In the genomic region with DNA sequence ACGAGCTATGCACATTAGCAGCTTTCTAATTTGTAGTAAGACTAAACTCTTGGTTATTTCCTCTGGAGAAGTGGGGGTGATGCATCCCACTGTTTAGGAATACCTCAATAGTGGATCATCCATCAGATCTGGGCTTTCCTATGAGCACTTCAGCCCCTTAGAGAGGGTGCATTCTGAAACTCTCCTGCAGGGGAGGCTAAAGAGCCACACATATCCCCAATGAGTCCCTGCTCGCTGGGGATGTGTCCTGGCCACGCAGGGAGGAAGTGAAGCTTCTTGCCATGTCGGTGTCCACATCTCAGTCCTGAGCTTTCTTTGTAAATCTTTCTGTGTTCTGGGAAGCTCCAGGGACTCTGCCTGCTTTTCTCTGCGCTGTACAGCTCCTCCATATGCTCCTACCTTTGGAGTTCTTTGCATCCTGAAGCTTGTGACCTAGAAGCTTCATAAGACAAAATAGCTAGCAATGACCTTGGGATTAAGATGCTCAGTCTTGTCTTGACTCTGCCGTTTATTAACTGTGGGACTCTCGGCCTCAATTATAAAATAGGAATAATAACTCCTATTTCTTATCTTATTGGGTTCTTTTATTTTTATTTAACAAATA, we compare ENCODE assay signal across 8 cellular contexts. TPM values are rescaled to one million over a fixed set of nuclear protein-coding genes. Genes with fewer than 3 reads are reported as not detected.
DNase-seq lines count a peak whose midpoint lies in the region; ATAC-seq and TF ChIP-seq lines count a peak whose summit lies in the region.

No MANE protein-coding gene starts in this region.

- no peaks in the 10 kb centered on the region for H3K36me3 Mint-ChIP-seq in activated naive CD4-positive, alpha-beta T cell treated with anti-CD3 and anti-CD28 coated beads, Interleukin-2, amount 10 ng/mL, durations not matched to agents 7 days and 5 days
- no peaks in the 10 kb centered on the region for H3K36me3 Mint-ChIP-seq in progenitor cell of endocrine pancreas (ENCODE audit: insufficient read depth)

- peaks cover 42% of the 10 kb centered on the region for H3K27me3 Mint-ChIP-seq in activated naive CD4-positive, alpha-beta T cell treated with anti-CD3 and anti-CD28 coated beads, Interleukin-2, amount 10 ng/mL, durations not matched to agents 7 days and 5 days
- H3K27me3 Mint-ChIP-seq in progenitor cell of endocrine pancreas, result peaks cover 24% of the 10 kb centered on the region

- DNase-seq in DMS53 treated with DMSO at 0.1 percent for 48 hours (lab: John Stamatoyannopoulos, UW; ENCODE audit: unreplicated experiment), result peak; percentile 19
- peak; percentile 67 for DNase-seq in HS-5 (ENCODE audit: low read depth)
- peak; percentile 71 for DNase-seq in RPMI8226
- peak; percentile 76 for DNase-seq in activated naive CD4-positive, alpha-beta T cell treated with anti-CD3 and anti-CD28 coated beads, Interleukin-2, amount 10 ng/mL, durations not matched to agents 7 days and 5 days
- peak; percentile 34 to 91 (median 78) for DNase-seq in head of caudate nucleus
- peak; percentile 51 for DNase-seq in progenitor cell of endocrine pancreas (ENCODE audit: low spot score, unreplicated experiment)

- no peak overlapping the region for H3K27ac Mint-ChIP-seq in activated naive CD4-positive, alpha-beta T cell treated with anti-CD3 and anti-CD28 coated beads, Interleukin-2, amount 10 ng/mL, durations not matched to agents 7 days and 5 days
- no peak overlapping the region for H3K27ac Mint-ChIP-seq in progenitor cell of endocrine pancreas

- no peak overlapping the region for H3K4me3 Mint-ChIP-seq in activated naive CD4-positive, alpha-beta T cell treated with anti-CD3 and anti-CD28 coated beads, Interleukin-2, amount 10 ng/mL, durations not matched to agents 7 days and 5 days
- H3K4me3 Mint-ChIP-seq in progenitor cell of endocrine pancreas (ENCODE audit: low read depth), result no peak overlapping the region

- ATAC-seq in GM19463 (IDR thresholded peaks at IDR 0.05; ENCODE audit: unreplicated experiment), result peak; percentile 92
- ATAC-seq in HG02840 (IDR thresholded peaks at IDR 0.05; ENCODE audit: low FRiP score, unreplicated experiment), result no peak

- CTCF ChIA-PET in activated naive CD4-positive, alpha-beta T cell treated with anti-CD3 and anti-CD28 coated beads, Interleukin-2, amount 10 ng/mL, durations not matched to agents 7 days and 5 days (lab: Charles Lee), result interaction anchor here (0.5 to 8.9 kb wide), 61 partner anchors 8 to 1634 kb away, joined by 3 to 394 read pairs (median 4); a partner anchor contains a TSS

- peak; percentile 85 for TF ChIP-seq CTCF in progenitor cell of endocrine pancreas (IDR thresholded peaks at IDR 0.05; ENCODE audit: unreplicated experiment)

- intact Hi-C loops in head of caudate nucleus (cut with DNase I), result loop anchor here (2.0 kb wide), 1 partner anchor 359 kb away; no protein-coding TSS in a partner anchor

- peaks cover 10% of the 10 kb centered on the region for H3K4me1 Mint-ChIP-seq in activated naive CD4-positive, alpha-beta T cell treated with anti-CD3 and anti-CD28 coated beads, Interleukin-2, amount 10 ng/mL, durations not matched to agents 7 days and 5 days
- H3K4me1 Mint-ChIP-seq in progenitor cell of endocrine pancreas (ENCODE audit: low read depth), result peaks cover 9% of the 10 kb centered on the region

- H3K9me3 Mint-ChIP-seq in activated naive CD4-positive, alpha-beta T cell treated with anti-CD3 and anti-CD28 coated beads, Interleukin-2, amount 10 ng/mL, durations not matched to agents 7 days and 5 days, result no peaks in the 10 kb centered on the region
- no peaks in the 10 kb centered on the region for H3K9me3 Mint-ChIP-seq in progenitor cell of endocrine pancreas (ENCODE audit: low read depth)

RNA-seq across cellular contexts. Expression of a gene that starts 28.3 kb away (rescaled TPM):
- 0.60 and 1.6 TPM in 2 replicates for total RNA-seq in progenitor cell of endocrine pancreas

RNA-seq across cellular contexts. Expression of a gene that starts 48.4 kb away (rescaled TPM):
- total RNA-seq in progenitor cell of endocrine pancreas, result not detected in 2 replicates

Comparison
In these comparisons a context has a peak if more than half of its experiments do, and no peak if none do; other contexts are left out.
1. DNase-seq: peak in every context shown above with its lines; median percentile 78 in head of caudate nucleus; 76 in activated naive CD4-positive, alpha-beta T cell treated with anti-CD3 and anti-CD28 coated beads, Interleukin-2, amount 10 ng/mL, durations not matched to agents 7 days and 5 days; 71 in RPMI8226; 67 in HS-5; 51 in progenitor cell of endocrine pancreas; 19 in DMS53 treated with DMSO at 0.1 percent for 48 hours.